In the genomic region with DNA sequence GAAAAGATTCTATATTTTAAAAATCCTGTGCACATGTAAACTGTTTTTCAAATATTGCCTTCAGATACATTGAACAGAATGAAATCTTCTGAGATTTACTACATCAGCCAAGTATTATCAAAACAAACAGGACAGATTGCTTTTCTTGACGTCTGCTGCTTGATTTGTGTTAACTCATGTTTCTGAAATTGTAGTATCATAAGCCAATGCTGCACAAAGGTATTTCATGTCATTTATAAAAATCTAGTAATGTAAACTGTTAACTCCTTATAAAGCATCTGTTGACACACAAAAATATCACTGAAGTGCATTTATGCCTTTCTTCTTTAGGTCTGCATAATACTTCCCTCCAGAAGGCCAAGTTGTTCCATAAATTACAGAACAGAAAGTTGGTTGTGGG, we compare ENCODE assay signal across 19 cellular contexts. TPM values are rescaled to one million over a fixed set of nuclear protein-coding genes. Genes with fewer than 3 reads are reported as not detected.
DNase-seq lines count a peak whose midpoint lies in the region; ATAC-seq and TF ChIP-seq lines count a peak whose summit lies in the region.
"Had no signal": no experiment of that assay in that cellular context is flagged by ENCODE, and none has a peak within 500 bp of the region (broad histone marks: within the 10 kb centered on the region; RNA-seq: fewer than 3 reads in every experiment).

No MANE protein-coding gene starts in this region.

- TF ChIP-seq EP300 in gastroesophageal sphincter (IDR thresholded peaks at IDR 0.05): no peak

- no peak for DNase-seq in HFFc6
- no peak for DNase-seq in SK-N-MC (ENCODE audit: low read depth, low spot score)
- no peak for DNase-seq in stimulated activated naive CD8-positive, alpha-beta T cell treated with anti-CD3 and anti-CD28 coated beads, Interleukin-15, Interleukin-2, amounts not matched to agents 100 U/mL and 50 U/mL, for 24 hours
- DNase-seq in globus pallidus (ENCODE audit: low spot score): no peak
- DNase-seq in activated CD4-positive, alpha-beta memory T cell treated with anti-CD3 and anti-CD28 coated beads for 36 hours: no peak
- DNase-seq: CD8-positive, alpha-beta memory T cell; DND-41; GDM1; NCI-H1048; NCI-H345; NCI-H69; NK-92 treated with Interleukin-12 subunit alpha and Interleukin-12 subunit beta, amount 100 ng/mL, for 24 hours; OCI-M1 had no signal

- H3K27me3 Mint-ChIP-seq in HFFc6 (ENCODE audit: insufficient read depth): peaks cover 5% of the 10 kb centered on the region
- peaks cover 24% of the 10 kb centered on the region for H3K27me3 Mint-ChIP-seq in activated CD4-positive, alpha-beta memory T cell treated with anti-CD3 and anti-CD28 coated beads for 36 hours

- H3K27ac ChIP-seq in SK-N-MC (peak overlapping the region; percentile 72), gastroesophageal sphincter (peak overlapping the region in 3 of 4 donors; percentile 70 to 77 (median 71)), subcutaneous abdominal adipose tissue (ENCODE audit: low read depth, low read length) (peak overlapping the region; percentile 84)
- H3K27ac ChIP-seq: BLaER1, RWPE1 had no signal

- intact Hi-C loops in activated CD4-positive, alpha-beta memory T cell treated with anti-CD3 and anti-CD28 coated beads for 36 hours (cut with micrococcal nuclease): no loop called here

- peaks cover 79% of the 10 kb centered on the region for H3K36me3 Mint-ChIP-seq in HFFc6 (ENCODE audit: low read depth)
- H3K36me3 Mint-ChIP-seq in activated CD4-positive, alpha-beta memory T cell treated with anti-CD3 and anti-CD28 coated beads for 36 hours: no peaks in the 10 kb centered on the region
- H3K36me3 Mint-ChIP-seq: CD8-positive, alpha-beta memory T cell had no signal

- H3K27me3 ChIP-seq in gastroesophageal sphincter (no peaks in the 10 kb centered on the region), subcutaneous abdominal adipose tissue (ENCODE audit: control insufficient read depth in 5 of 5, insufficient read depth in 4 of 5, low read length in 5 of 5) (no peaks in the 10 kb centered on the region)
- H3K27me3 ChIP-seq: BLaER1 had no signal

- no peaks in the 10 kb centered on the region for H3K9me3 ChIP-seq in SK-N-MC (ENCODE audit: low read depth, low read length)
- H3K9me3 ChIP-seq in gastroesophageal sphincter: no peaks in the 10 kb centered on the region
- no peaks in the 10 kb centered on the region for H3K9me3 ChIP-seq in subcutaneous abdominal adipose tissue (ENCODE audit: control insufficient read depth in 5 of 5, low read length in 5 of 5)
- H3K9me3 ChIP-seq: BLaER1 had no signal

- no peak for TF ChIP-seq CTCF in HFFc6 (IDR thresholded peaks at IDR 0.05)
- no peak for TF ChIP-seq CTCF in gastroesophageal sphincter (IDR thresholded peaks at IDR 0.05)

- H3K4me1 Mint-ChIP-seq in HFFc6 (ENCODE audit: low read depth): peaks cover 90% of the 10 kb centered on the region
- no peaks in the 10 kb centered on the region for H3K4me1 Mint-ChIP-seq in activated CD4-positive, alpha-beta memory T cell treated with anti-CD3 and anti-CD28 coated beads for 36 hours (ENCODE audit: low read depth)
- H3K4me1 Mint-ChIP-seq: CD8-positive, alpha-beta memory T cell; GM23338 had no signal

- peak overlapping the region; percentile 36; the same call in 1 of the 2 replicates for H3K27ac Mint-ChIP-seq in HFFc6
- H3K27ac Mint-ChIP-seq in activated CD4-positive, alpha-beta memory T cell treated with anti-CD3 and anti-CD28 coated beads for 36 hours: no peak overlapping the region
- H3K27ac Mint-ChIP-seq: GM23338 had no signal

- 7 to 15% methylated on average over 1 of the region's 1 CpG for WGBS in gastroesophageal sphincter (ENCODE audit: low coverage in 1 of 2), 2 donors

- peaks cover 21 to 96% (median 32%) of the 10 kb centered on the region in 3 donors for H3K4me1 ChIP-seq in gastroesophageal sphincter
- H3K4me1 ChIP-seq in subcutaneous abdominal adipose tissue (ENCODE audit: control insufficient read depth in 5 of 5, insufficient read depth in 5 of 5, low read length in 5 of 5): peaks cover 10 to 87% (median 65%) of the 10 kb centered on the region in 5 donors

- no peak for ATAC-seq in gastroesophageal sphincter
- no peak for ATAC-seq in stimulated activated naive CD8-positive, alpha-beta T cell treated with anti-CD3 and anti-CD28 coated beads, Interleukin-15, Interleukin-2, amounts not matched to agents 100 U/mL and 50 U/mL, for 24 hours
- ATAC-seq: GM23338, K562 had no signal

- CTCF ChIA-PET in activated CD4-positive, alpha-beta memory T cell treated with anti-CD3 and anti-CD28 coated beads for 36 hours (lab: Charles Lee): interaction anchor here (1.6 kb wide), 1 partner anchor 27 kb away, joined by 3 read pairs; no protein-coding TSS in a partner anchor

- no peak for TF ChIP-seq POLR2A in gastroesophageal sphincter (IDR thresholded peaks at IDR 0.05)

- POLR2A ChIA-PET in activated CD4-positive, alpha-beta memory T cell treated with anti-CD3 and anti-CD28 coated beads for 36 hours (lab: Charles Lee): no interaction called here

- no peak overlapping the region for H3K4me3 ChIP-seq in SK-N-MC
- H3K4me3 ChIP-seq in gastroesophageal sphincter: no peak overlapping the region
- H3K4me3 ChIP-seq in subcutaneous abdominal adipose tissue (ENCODE audit: low read depth in 1 of 5, low read length in 5 of 5): no peak overlapping the region
- H3K4me3 ChIP-seq: BLaER1, GM23338, K562 had no signal

- no peak overlapping the region for H3K9ac ChIP-seq in SK-N-MC (ENCODE audit: insufficient read length)
- H3K9ac ChIP-seq in subcutaneous abdominal adipose tissue (ENCODE audit: low read length in 5 of 5): peak overlapping the region in 1 of 5 donors; percentile 8
- H3K9ac ChIP-seq: BLaER1 had no signal

- no peak overlapping the region for H3K4me3 Mint-ChIP-seq in HFFc6
- no peak overlapping the region for H3K4me3 Mint-ChIP-seq in activated CD4-positive, alpha-beta memory T cell treated with anti-CD3 and anti-CD28 coated beads for 36 hours
- H3K4me3 Mint-ChIP-seq: CD8-positive, alpha-beta memory T cell; GM23338 had no signal

- H3K36me3 ChIP-seq in SK-N-MC (ENCODE audit: insufficient read depth, low read length) (peaks cover 95% of the 10 kb centered on the region), gastroesophageal sphincter (peaks cover 0 to 25% of the 10 kb centered on the region in 2 donors), subcutaneous abdominal adipose tissue (ENCODE audit: control insufficient read depth in 5 of 5, insufficient read depth in 5 of 5, low read length in 5 of 5) (peaks cover 19 to 46% (median 29%) of the 10 kb centered on the region in 5 donors)
- H3K36me3 ChIP-seq: BLaER1 had no signal

- H3K9me3 Mint-ChIP-seq in HFFc6: no peaks in the 10 kb centered on the region
- H3K9me3 Mint-ChIP-seq in activated CD4-positive, alpha-beta memory T cell treated with anti-CD3 and anti-CD28 coated beads for 36 hours: no peaks in the 10 kb centered on the region
- H3K9me3 Mint-ChIP-seq: CD8-positive, alpha-beta memory T cell; GM23338 had no signal

RNA-seq across cellular contexts. Expression of a gene that starts 28.3 kb away (rescaled TPM):
- total RNA-seq in HFFc6 (2021; fragmentation: NEBNext Ultra II Directional; extraction: Animal tissue kit (Norgen Biotek cat#: 25700)): 1,000 to 10,000 TPM in 5 of 6 experiments, 100 to 1,000 TPM in 1; 938 to 1,171 (median 1,076) TPM
- total RNA-seq in gastroesophageal sphincter: 100 to 1,000 TPM; 546 to 772 (median 602) TPM
- total RNA-seq in activated CD4-positive, alpha-beta memory T cell treated with anti-CD3 and anti-CD28 coated beads for 36 hours: under 1 TPM; 0.07 to 0.19 TPM

RNA-seq across cellular contexts. Expression of a gene that starts 53.6 kb away (rescaled TPM):
- 100 to 1,000 TPM; 157 to 229 (median 186) TPM for total RNA-seq in HFFc6 (2021; fragmentation: NEBNext Ultra II Directional; extraction: Animal tissue kit (Norgen Biotek cat#: 25700))
- 100 to 1,000 TPM; 142 to 188 (median 170) TPM for total RNA-seq in gastroesophageal sphincter
- total RNA-seq in activated CD4-positive, alpha-beta memory T cell treated with anti-CD3 and anti-CD28 coated beads for 36 hours: not detected
- total RNA-seq: CD8-positive, alpha-beta memory T cell had no signal

Comparison
In these comparisons a context has a peak if more than half of its experiments do, and no peak if none do; other contexts are left out.
1. RNA of a gene that starts 28.3 kb away (total RNA-seq): 938 to 1,171 TPM in HFFc6 and 546 to 772 TPM in gastroesophageal sphincter; 0.07 to 0.19 TPM in activated CD4-positive, alpha-beta memory T cell treated with anti-CD3 and anti-CD28 coated beads for 36 hours; every median in the first group is over 100 times any median in the second.
2. RNA of a gene that starts 53.6 kb away (total RNA-seq): 157 to 229 TPM in HFFc6 and 142 to 188 TPM in gastroesophageal sphincter; not detected in activated CD4-positive, alpha-beta memory T cell treated with anti-CD3 and anti-CD28 coated beads for 36 hours; every median in the first group is over 100 times any median in the second.
3. Peak in every context shown above with its lines, with median percentiles within 50 percentile points of each other: H3K27ac ChIP-seq.